In the genomic region with DNA sequence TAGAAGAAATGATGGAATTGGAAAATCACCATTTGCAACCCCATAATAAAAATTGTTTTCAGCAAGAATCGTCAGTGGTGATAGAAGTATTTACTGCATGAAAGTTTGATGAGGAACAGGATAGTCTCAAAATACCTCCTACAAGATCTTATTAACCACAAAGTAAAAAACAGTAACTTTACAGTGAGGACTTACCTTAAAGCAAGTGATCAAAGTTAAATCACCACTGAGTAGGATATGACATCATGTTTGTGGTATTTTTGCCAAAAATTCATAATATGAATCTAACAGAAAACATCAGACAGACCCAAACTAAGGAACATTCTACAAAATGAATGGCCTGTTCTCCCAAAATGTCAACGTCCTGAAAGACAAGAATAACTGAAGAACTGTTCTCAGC, we compare ENCODE assay signal across 20 cellular contexts. TPM values are rescaled to one million over a fixed set of nuclear protein-coding genes. Genes with fewer than 3 reads are reported as not detected.
DNase-seq lines count a peak whose midpoint lies in the region; ATAC-seq and TF ChIP-seq lines count a peak whose summit lies in the region.
"Had no signal": no experiment of that assay in that cellular context is flagged by ENCODE, and none has a peak within 500 bp of the region (broad histone marks: within the 10 kb centered on the region; RNA-seq: fewer than 3 reads in every experiment).

No MANE protein-coding gene starts in this region.

- POLR2A ChIA-PET in SK-N-SH (lab: Yijun Ruan, JAX) = no interaction called here

- peaks cover 59% of the 10 kb centered on the region for H3K36me3 Mint-ChIP-seq in activated naive CD8-positive, alpha-beta T cell treated with anti-CD3 and anti-CD28 coated beads, Interleukin-2, amount 50 U/mL, for 24 hours (ENCODE audit: low read depth)

- H3K27me3 ChIP-seq in SK-N-SH (ENCODE audit: insufficient read depth) (no peaks in the 10 kb centered on the region), BLaER1 (no peaks in the 10 kb centered on the region)
- H3K27me3 ChIP-seq: body of pancreas had no signal

- H3K9me3 ChIP-seq in SK-N-SH = no peaks in the 10 kb centered on the region
- H3K9me3 ChIP-seq in BLaER1 = no peaks in the 10 kb centered on the region
- no peaks in the 10 kb centered on the region for H3K9me3 ChIP-seq in mucosa of descending colon
- H3K9me3 ChIP-seq: body of pancreas, lower lobe of right lung had no signal

- H3K9me3 Mint-ChIP-seq in activated naive CD8-positive, alpha-beta T cell treated with anti-CD3 and anti-CD28 coated beads, Interleukin-2, amount 50 U/mL, for 24 hours = no peaks in the 10 kb centered on the region

- H3K36me3 ChIP-seq in SK-N-SH (replicated peaks in 1 of 2; ENCODE audit: control insufficient read depth in 1 of 2, insufficient read depth in 2 of 2, low read length in 1 of 2) (peaks cover 41 to 63% of the 10 kb centered on the region in 2 experiments), BLaER1 (peaks cover 90% of the 10 kb centered on the region), mucosa of descending colon (ENCODE audit: low read depth) (no peaks in the 10 kb centered on the region)

- H3K4me2 ChIP-seq in SK-N-SH (no peak overlapping the region), BLaER1 (peak overlapping the region; percentile 19)
- H3K4me2 ChIP-seq: smooth muscle cell had no signal

- H3F3A ChIP-seq in SK-N-SH (replicated peaks; ENCODE audit: insufficient read depth) = peaks cover 3% of the 10 kb centered on the region

- ATAC-seq in SK-N-SH treated with all-trans-retinoic acid at 6 μM for 48 hours (peak; percentile 27; the same call in 2 of the 3 replicates), mucosa of descending colon (no peak)
- ATAC-seq in activated naive CD8-positive, alpha-beta T cell treated with anti-CD3 and anti-CD28 coated beads, Interleukin-2, amount 50 U/mL, for 24 hours = no peak
- ATAC-seq: body of pancreas, lower lobe of right lung had no signal

- TF ChIP-seq EP300 in SK-N-SH (IDR thresholded peaks at IDR 0.05; ENCODE audit: borderline replicate concordance in 1 of 2, low read depth in 1 of 2, low read length in 1 of 2) = no peak

- peaks cover 7% of the 10 kb centered on the region for H3K4me1 Mint-ChIP-seq in activated naive CD8-positive, alpha-beta T cell treated with anti-CD3 and anti-CD28 coated beads, Interleukin-2, amount 50 U/mL, for 24 hours
- H3K4me1 Mint-ChIP-seq: B cell had no signal

- no peak overlapping the region for H2AFZ ChIP-seq in SK-N-SH (ENCODE audit: low read depth)

- no peak overlapping the region for H3K4me3 ChIP-seq in SK-N-SH (ENCODE audit: low read depth in 2 of 2, low read length in 1 of 2)
- H3K4me3 ChIP-seq in BLaER1 = no peak overlapping the region
- H3K4me3 ChIP-seq in Jurkat, Clone E6-1 (ENCODE audit: low read length) = no peak overlapping the region
- no peak overlapping the region for H3K4me3 ChIP-seq in mucosa of descending colon
- H3K4me3 ChIP-seq: body of pancreas, lower lobe of right lung, smooth muscle cell had no signal

- peaks cover 7% of the 10 kb centered on the region for H3K79me2 ChIP-seq in SK-N-SH (ENCODE audit: insufficient read depth)

- intact Hi-C loops in mucosa of descending colon (cut with DNase I, micrococcal nuclease) = no loop called here

- H3K27ac Mint-ChIP-seq in activated naive CD8-positive, alpha-beta T cell treated with anti-CD3 and anti-CD28 coated beads, Interleukin-2, amount 50 U/mL, for 24 hours = peak overlapping the region; percentile 36
- H3K27ac Mint-ChIP-seq: B cell had no signal

- CTCF ChIA-PET in SK-N-SH (lab: Yijun Ruan, JAX) = no interaction called here

- H4K20me1 ChIP-seq in SK-N-SH (ENCODE audit: insufficient read depth) (no peaks in the 10 kb centered on the region), BLaER1 (no peaks in the 10 kb centered on the region)

- no peak overlapping the region for H3K4me3 Mint-ChIP-seq in activated naive CD8-positive, alpha-beta T cell treated with anti-CD3 and anti-CD28 coated beads, Interleukin-2, amount 50 U/mL, for 24 hours
- H3K4me3 Mint-ChIP-seq: B cell had no signal

- WGBS in SK-N-SH (ENCODE audit: low lambda C conversion rate) = 54% methylated on average over 2 of the region's 2 CpGs

- no peak overlapping the region; a peak in 1 of 4 replicates for H3K27ac ChIP-seq in SK-N-SH (ENCODE audit: low read depth in 2 of 2, low read length in 1 of 2)
- no peak overlapping the region for H3K27ac ChIP-seq in BLaER1
- H3K27ac ChIP-seq: 22Rv1, body of pancreas, lower lobe of right lung had no signal

- TF ChIP-seq RAD21 in SK-N-SH (IDR thresholded peaks at IDR 0.05; ENCODE audit: low read length) = no peak

- no peak for DNase-seq in SK-N-SH
- peak; percentile 25 for DNase-seq in Jurkat, Clone E6-1 (ENCODE audit: low read depth, low spot score)
- DNase-seq in activated naive CD8-positive, alpha-beta T cell treated with anti-CD3 and anti-CD28 coated beads, Interleukin-2, amount 50 U/mL, for 24 hours = no peak
- DNase-seq in NOMO-1 (lab: John Stamatoyannopoulos, UW; ENCODE audit: unreplicated experiment in 2 of 2) = no peak
- no peak for DNase-seq in NCI-H82 treated with DMSO at 0.1 percent for 48 hours (lab: John Stamatoyannopoulos, UW; ENCODE audit: unreplicated experiment)
- DNase-seq in mucosa of descending colon = no peak
- DNase-seq: activated gamma-delta T cell treated with Interleukin-2 at 50 U/mL for 16 hours; body of pancreas; GDM1; KG1; lower lobe of right lung; NCI-H1694 treated with DMSO at 0.1 percent for 48 hours; nucleus accumbens; SHP77; stimulated activated CD4-positive, alpha-beta T cell treated with anti-CD3 and anti-CD28 coated beads, Interleukin-4, amount 100 ng/mL, for 1 hour had no signal

- H3K4me1 ChIP-seq in SK-N-SH (ENCODE audit: control insufficient read depth in 1 of 2, insufficient read depth in 2 of 2, low read depth in 1 of 2, low read length in 1 of 2) (no peaks in the 10 kb centered on the region), BLaER1 (peaks cover 14% of the 10 kb centered on the region), mucosa of descending colon (ENCODE audit: low read depth) (no peaks in the 10 kb centered on the region)
- H3K4me1 ChIP-seq: lower lobe of right lung had no signal

- H3K9ac ChIP-seq in SK-N-SH = no peak overlapping the region
- no peak overlapping the region for H3K9ac ChIP-seq in BLaER1

- H3K9me2 ChIP-seq in SK-N-SH = no peaks in the 10 kb centered on the region

- no peaks in the 10 kb centered on the region for H3K27me3 Mint-ChIP-seq in activated naive CD8-positive, alpha-beta T cell treated with anti-CD3 and anti-CD28 coated beads, Interleukin-2, amount 50 U/mL, for 24 hours
- H3K27me3 Mint-ChIP-seq: B cell had no signal

- no peak for TF ChIP-seq CTCF in SK-N-SH (IDR thresholded peaks at IDR 0.05)
- no peak for TF ChIP-seq CTCF in mucosa of descending colon (IDR thresholded peaks at IDR 0.05)

TF ChIP-seq in SK-N-SH treated with all-trans-retinoic acid at 6 μM for 48 hours, 23 proteins besides CTCF, POLR2A, EP300 and RAD21:
- TF ChIP-seq ZNF70 (CRISPR knock-in tag; IDR thresholded peaks at IDR 0.05) (no peak), ZFP30 (CRISPR knock-in tag; IDR thresholded peaks at IDR 0.05) (no peak), BACH2 (CRISPR knock-in tag; IDR thresholded peaks at IDR 0.05; ENCODE audit: borderline replicate concordance) (no peak), ARNTL (CRISPR knock-in tag; IDR thresholded peaks at IDR 0.05; ENCODE audit: borderline replicate concordance, low read depth) (no peak)

TF ChIP-seq in SK-N-SH, 30 proteins besides CTCF, POLR2A, EP300 and RAD21:
- TF ChIP-seq RFX5 (IDR thresholded peaks at IDR 0.05; ENCODE audit: low read length) (no peak), POLR2AphosphoS5 (IDR thresholded peaks at IDR 0.05; ENCODE audit: low read depth, low read length) (no peak), ELF1 (IDR thresholded peaks at IDR 0.05) (no peak), RXRA (IDR thresholded peaks at IDR 0.05; ENCODE audit: borderline replicate concordance, low read depth) (no peak), JUND (IDR thresholded peaks at IDR 0.05) (no peak), EZH2phosphoT487 (IDR thresholded peaks at IDR 0.05; ENCODE audit: borderline replicate concordance, low read depth) (no peak), SIN3A (IDR thresholded peaks at IDR 0.05; ENCODE audit: borderline replicate concordance, low read depth, low read length) (no peak)
- TF ChIP-seq, protein P1, sequence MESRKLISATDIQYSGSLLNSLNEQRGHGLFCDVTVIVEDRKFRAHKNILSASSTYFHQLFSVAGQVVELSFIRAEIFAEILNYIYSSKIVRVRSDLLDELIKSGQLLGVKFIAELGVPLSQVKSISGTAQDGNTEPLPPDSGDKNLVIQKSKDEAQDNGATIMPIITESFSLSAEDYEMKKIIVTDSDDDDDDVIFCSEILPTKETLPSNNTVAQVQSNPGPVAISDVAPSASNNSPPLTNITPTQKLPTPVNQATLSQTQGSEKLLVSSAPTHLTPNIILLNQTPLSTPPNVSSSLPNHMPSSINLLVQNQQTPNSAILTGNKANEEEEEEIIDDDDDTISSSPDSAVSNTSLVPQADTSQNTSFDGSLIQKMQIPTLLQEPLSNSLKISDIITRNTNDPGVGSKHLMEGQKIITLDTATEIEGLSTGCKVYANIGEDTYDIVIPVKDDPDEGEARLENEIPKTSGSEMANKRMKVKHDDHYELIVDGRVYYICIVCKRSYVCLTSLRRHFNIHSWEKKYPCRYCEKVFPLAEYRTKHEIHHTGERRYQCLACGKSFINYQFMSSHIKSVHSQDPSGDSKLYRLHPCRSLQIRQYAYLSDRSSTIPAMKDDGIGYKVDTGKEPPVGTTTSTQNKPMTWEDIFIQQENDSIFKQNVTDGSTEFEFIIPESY (IDR thresholded peaks at IDR 0.05; ENCODE audit: borderline replicate concordance, low read depth) = no peak
- TF ChIP-seq, protein P2, sequence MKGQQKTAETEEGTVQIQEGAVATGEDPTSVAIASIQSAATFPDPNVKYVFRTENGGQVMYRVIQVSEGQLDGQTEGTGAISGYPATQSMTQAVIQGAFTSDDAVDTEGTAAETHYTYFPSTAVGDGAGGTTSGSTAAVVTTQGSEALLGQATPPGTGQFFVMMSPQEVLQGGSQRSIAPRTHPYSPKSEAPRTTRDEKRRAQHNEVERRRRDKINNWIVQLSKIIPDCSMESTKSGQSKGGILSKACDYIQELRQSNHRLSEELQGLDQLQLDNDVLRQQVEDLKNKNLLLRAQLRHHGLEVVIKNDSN (IDR thresholded peaks at IDR 0.05; ENCODE audit: borderline replicate concordance, low read depth) = no peak

RNA-seq across cellular contexts. Expression of gene ALDH9A1, which starts 19.9 kb away (rescaled TPM):
- polyA plus RNA-seq in SK-N-SH (2012; rRNA removed) = 31.3 and 45.0 TPM in 2 replicates
- polyA plus RNA-seq in SK-N-SH (2012; cell fraction: cytosol; rRNA removed) = 52.5 and 66.7 TPM in 2 replicates
- 19.6 and 36.0 TPM in 2 replicates for polyA plus RNA-seq in SK-N-SH (2012; cell fraction: nucleus; rRNA removed)
- 45.5 TPM for polyA plus RNA-seq in Jurkat, Clone E6-1 (2012; ENCODE audit: insufficient read depth, insufficient read length)
- 10 to 100 TPM; 32.6 to 53.1 (median 49.8) TPM for total RNA-seq in mucosa of descending colon

RNA-seq across cellular contexts. Expression of gene MGST3, which starts 47.5 kb away (rescaled TPM):
- 245 and 270 TPM in 2 replicates for polyA plus RNA-seq in SK-N-SH (2012; rRNA removed)
- 271 and 282 TPM in 2 replicates for polyA plus RNA-seq in SK-N-SH (2012; cell fraction: cytosol; rRNA removed)
- 107 and 115 TPM in 2 replicates for polyA plus RNA-seq in SK-N-SH (2012; cell fraction: nucleus; rRNA removed)
- 90.7 TPM for polyA plus RNA-seq in Jurkat, Clone E6-1 (2012; ENCODE audit: insufficient read depth, insufficient read length)
- total RNA-seq in mucosa of descending colon = 100 to 1,000 TPM; 236 to 436 (median 367) TPM
